In the genomic region with DNA sequence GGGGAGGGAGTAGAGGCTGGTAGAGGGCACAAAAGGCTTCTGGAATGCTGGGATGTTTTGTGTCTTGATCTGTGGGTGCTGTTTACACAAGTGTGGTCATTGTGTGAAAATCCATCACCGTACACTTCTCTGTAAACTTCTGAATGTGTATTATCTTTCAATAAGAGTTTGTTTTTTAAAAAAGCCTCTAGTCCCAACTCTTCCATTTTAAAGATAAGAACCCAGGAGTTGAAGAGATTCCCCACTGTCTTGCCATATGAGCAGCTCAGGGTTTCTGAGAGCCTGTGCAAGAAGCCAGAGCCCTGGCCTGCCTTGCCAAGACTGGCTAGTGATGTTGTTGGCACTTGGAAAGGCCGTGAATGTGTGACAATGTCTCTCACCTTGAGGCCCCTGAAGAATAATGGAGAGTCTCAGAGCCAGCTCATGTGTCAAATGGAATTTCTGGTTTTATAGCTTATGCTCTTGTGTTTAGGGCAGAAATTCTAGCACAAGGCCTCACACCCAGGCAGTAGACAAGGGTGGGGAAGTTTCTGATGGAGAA, we compare ENCODE assay signal across 15 cellular contexts. TPM values are rescaled to one million over a fixed set of nuclear protein-coding genes. Genes with fewer than 3 reads are reported as not detected.
DNase-seq lines count a peak whose midpoint lies in the region; ATAC-seq, FAIRE-seq and TF ChIP-seq lines count a peak whose summit lies in the region.
"Had no signal": no experiment of that assay in that cellular context is flagged by ENCODE, and none has a peak within 500 bp of the region (broad histone marks: within the 10 kb centered on the region; RNA-seq: fewer than 3 reads in every experiment).

No MANE protein-coding gene starts in this region.

- CTCF ChIA-PET in activated CD8-positive, alpha-beta memory T cell treated with anti-CD3 and anti-CD28 coated beads, Interleukin-2, amount 10 ng/mL, durations not matched to agents 7 days and 5 days (lab: Charles Lee), result interaction anchor here (0.6 kb wide), 1 partner anchor 20 kb away, joined by 3 read pairs; no protein-coding TSS in a partner anchor
- CTCF ChIA-PET in endothelial cell of umbilical vein (lab: Charles Lee), result interaction anchor here (0.7 to 1.0 kb wide), 3 partner anchors 14 to 29 kb away, joined by 3 to 5 read pairs (median 3); no protein-coding TSS in a partner anchor

- H3K4me1 ChIP-seq in endothelial cell of umbilical vein (ENCODE audit: control insufficient read depth, extremely low read depth, insufficient read depth, low read length), result peaks cover 14% of the 10 kb centered on the region
- H3K4me1 ChIP-seq: prostate gland had no signal

- peaks cover 35% of the 10 kb centered on the region for H3K36me3 Mint-ChIP-seq in activated CD8-positive, alpha-beta memory T cell treated with anti-CD3 and anti-CD28 coated beads, Interleukin-2, amount 10 ng/mL, durations not matched to agents 7 days and 5 days
- no peaks in the 10 kb centered on the region for H3K36me3 Mint-ChIP-seq in T-helper 17 cell (ENCODE audit: low read depth)

- no peaks in the 10 kb centered on the region for H3K27me3 ChIP-seq in endothelial cell of umbilical vein (ENCODE audit: control insufficient read depth in 2 of 2, insufficient read depth in 2 of 2, low read length in 2 of 2)
- H3K27me3 ChIP-seq: thyroid gland had no signal

- no peaks in the 10 kb centered on the region for H3K9me1 ChIP-seq in endothelial cell of umbilical vein (replicated peaks; ENCODE audit: control insufficient read depth, extremely low read depth, insufficient read depth, low read length)

- H4K20me1 ChIP-seq in endothelial cell of umbilical vein (replicated peaks; ENCODE audit: control insufficient read depth, extremely low read depth, insufficient read depth, low read length), result no peaks in the 10 kb centered on the region

- H3K4me2 ChIP-seq in endothelial cell of umbilical vein (ENCODE audit: insufficient read depth, low read length), result no peak overlapping the region

- no TSS peak for BruUV-seq in endothelial cell of umbilical vein (replicated peaks; lab: Mats Ljungman, UMichigan)

- no peak for TF ChIP-seq CTCF in endothelial cell of umbilical vein (IDR thresholded peaks at IDR 0.05; ENCODE audit: extremely low read depth in 1 of 2, insufficient read depth in 1 of 2, low read depth in 1 of 2, low read length in 2 of 2)

- no peak overlapping the region for H3K4me3 ChIP-seq in endothelial cell of umbilical vein (replicated peaks in 1 of 3; ENCODE audit: insufficient read depth in 1 of 3, low read depth in 1 of 3, low read length in 3 of 3)
- no peak overlapping the region for H3K4me3 ChIP-seq in skin epidermis
- H3K4me3 ChIP-seq: prostate gland, thyroid gland had no signal

- no peak for TF ChIP-seq POLR2A in endothelial cell of umbilical vein (IDR thresholded peaks at IDR 0.05; ENCODE audit: low read depth, low read length)

- H3K4me1 Mint-ChIP-seq in activated CD8-positive, alpha-beta memory T cell treated with anti-CD3 and anti-CD28 coated beads, Interleukin-2, amount 10 ng/mL, durations not matched to agents 7 days and 5 days, result peaks cover 71% of the 10 kb centered on the region
- H3K4me1 Mint-ChIP-seq in T-helper 17 cell, result peaks cover 34% of the 10 kb centered on the region

- H3K27ac ChIP-seq in endothelial cell of umbilical vein (ENCODE audit: insufficient read depth, low read depth, low read length) (peak overlapping the region; percentile 9), skin epidermis (peak overlapping the region in 14 of 21 experiments; percentile 0 to 72 (median 35))
- H3K27ac ChIP-seq: prostate gland, thyroid gland had no signal

- dilution Hi-C loops in endothelial cell of umbilical vein (cut with MboI; ENCODE audit: extremely low pct_ligation_motif_present, low sequenced_read_pairs), result no loop called here

- no peaks in the 10 kb centered on the region for H3K27me3 Mint-ChIP-seq in activated CD8-positive, alpha-beta memory T cell treated with anti-CD3 and anti-CD28 coated beads, Interleukin-2, amount 10 ng/mL, durations not matched to agents 7 days and 5 days
- H3K27me3 Mint-ChIP-seq in T-helper 17 cell, result no peaks in the 10 kb centered on the region

- H3K36me3 ChIP-seq in endothelial cell of umbilical vein (ENCODE audit: control insufficient read depth in 2 of 2, extremely low read depth in 1 of 2, insufficient read depth in 2 of 2, low read length in 2 of 2), result no peaks in the 10 kb centered on the region
- H3K36me3 ChIP-seq: prostate gland, thyroid gland had no signal

- H3K27ac Mint-ChIP-seq in activated CD8-positive, alpha-beta memory T cell treated with anti-CD3 and anti-CD28 coated beads, Interleukin-2, amount 10 ng/mL, durations not matched to agents 7 days and 5 days, result peak overlapping the region; percentile 95
- peak overlapping the region; percentile 53 for H3K27ac Mint-ChIP-seq in T-helper 17 cell

- no peak for DNase-seq in activated CD8-positive, alpha-beta memory T cell treated with anti-CD3 and anti-CD28 coated beads, Interleukin-2, amount 10 ng/mL, durations not matched to agents 7 days and 5 days
- DNase-seq in activated CD8-positive, alpha-beta memory T cell treated with anti-CD3 and anti-CD28 coated beads, Interleukin-2, amount 50 U/mL, for 4 hours, result no peak
- DNase-seq in T-helper 17 cell (no peak), endothelial cell of umbilical vein (ENCODE audit: low read depth, low spot score) (no peak), nucleus accumbens (lab: John Stamatoyannopoulos, UW) (no peak)
- DNase-seq: erythroblast, head of caudate nucleus, NCI-H146, NCI-H446, thyroid gland had no signal

- H3K9me3 Mint-ChIP-seq in activated CD8-positive, alpha-beta memory T cell treated with anti-CD3 and anti-CD28 coated beads, Interleukin-2, amount 10 ng/mL, durations not matched to agents 7 days and 5 days (ENCODE audit: low read depth), result no peaks in the 10 kb centered on the region

- H3K9me3 ChIP-seq in T-helper 17 cell (ENCODE audit: control insufficient read depth, low read length, poor library complexity, severe bottlenecking), result no peaks in the 10 kb centered on the region
- H3K9me3 ChIP-seq in endothelial cell of umbilical vein (replicated peaks; ENCODE audit: control insufficient read depth, insufficient read depth, low read length), result no peaks in the 10 kb centered on the region
- H3K9me3 ChIP-seq: prostate gland, thyroid gland had no signal

- no peak overlapping the region for H2AFZ ChIP-seq in endothelial cell of umbilical vein (ENCODE audit: low read depth, low read length)

- POLR2A ChIA-PET in endothelial cell of umbilical vein (lab: Charles Lee), result interaction anchor here (0.5 kb wide), 1 partner anchor 22 kb away, joined by 3 read pairs; no protein-coding TSS in a partner anchor

- H3K4me3 Mint-ChIP-seq in activated CD8-positive, alpha-beta memory T cell treated with anti-CD3 and anti-CD28 coated beads, Interleukin-2, amount 10 ng/mL, durations not matched to agents 7 days and 5 days, result no peak overlapping the region
- no peak overlapping the region for H3K4me3 Mint-ChIP-seq in T-helper 17 cell

- ATAC-seq in activated CD8-positive, alpha-beta memory T cell treated with anti-CD3 and anti-CD28 coated beads, Interleukin-2, amount 10 ng/mL, durations not matched to agents 7 days and 5 days, result no peak
- no peak for ATAC-seq in T-helper 17 cell
- no peak for ATAC-seq in HG02870 (IDR thresholded peaks at IDR 0.05; ENCODE audit: unreplicated experiment)
- ATAC-seq in HG03135 (IDR thresholded peaks at IDR 0.05; ENCODE audit: unreplicated experiment), result no peak

- peak; percentile 8 for FAIRE-seq in endothelial cell of umbilical vein (lab: Jason Lieb, UNC)
- FAIRE-seq: colon had no signal

- H3K79me2 ChIP-seq in endothelial cell of umbilical vein (ENCODE audit: control insufficient read depth, insufficient read depth, low read length), result peaks cover 3% of the 10 kb centered on the region

- intact Hi-C loops in endothelial cell of umbilical vein (cut with micrococcal nuclease), result no loop called here

- no peak overlapping the region for H3K9ac ChIP-seq in endothelial cell of umbilical vein (replicated peaks; ENCODE audit: extremely low read depth, insufficient read depth, low read length)

TF ChIP-seq in endothelial cell of umbilical vein, 7 proteins besides CTCF, POLR2A, EP300 and RAD21:
- TF ChIP-seq EZH2 (IDR thresholded peaks at IDR 0.05; ENCODE audit: borderline replicate concordance, low read depth, low read length, severe bottlenecking), result no peak
- TF ChIP-seq FOS (IDR thresholded peaks at IDR 0.05; ENCODE audit: borderline replicate concordance, insufficient read depth, low read length), result no peak
- no peak for TF ChIP-seq JUN (IDR thresholded peaks at IDR 0.05; ENCODE audit: borderline replicate concordance, insufficient read depth, insufficient read length, low read depth)
- TF ChIP-seq GATA2 (IDR thresholded peaks at IDR 0.05; ENCODE audit: insufficient read depth, insufficient read length, low read depth, low read length), result no peak
- TF ChIP-seq, protein P1, sequence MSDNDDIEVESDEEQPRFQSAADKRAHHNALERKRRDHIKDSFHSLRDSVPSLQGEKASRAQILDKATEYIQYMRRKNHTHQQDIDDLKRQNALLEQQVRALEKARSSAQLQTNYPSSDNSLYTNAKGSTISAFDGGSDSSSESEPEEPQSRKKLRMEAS (IDR thresholded peaks at IDR 0.05; ENCODE audit: insufficient read depth, insufficient read length), result no peak
- no peak for TF ChIP-seq MYC (IDR thresholded peaks at IDR 0.05; ENCODE audit: low read depth, low read length)
- no peak for TF ChIP-seq POLR2AphosphoS5 (IDR thresholded peaks at IDR 0.05; ENCODE audit: insufficient read depth, low read depth, low read length)

RNA-seq across cellular contexts. Expression of a gene that starts 57.5 kb away (rescaled TPM):
- total RNA-seq in activated CD8-positive, alpha-beta memory T cell treated with anti-CD3 and anti-CD28 coated beads, Interleukin-2, amount 10 ng/mL, durations not matched to agents 7 days and 5 days, result under 1 TPM; 0.41 to 0.68 TPM
- total RNA-seq in T-helper 17 cell (under 1 TPM; 0.47 to 0.76 TPM), endothelial cell of umbilical vein (0.62 TPM in 1 of 2 replicates, not detected in the other)
- 0.18 and 0.40 TPM in 2 replicates for polyA plus RNA-seq in endothelial cell of umbilical vein
- 0.13 and 0.24 TPM in 2 replicates for polyA plus RNA-seq in endothelial cell of umbilical vein (2011; cell fraction: cytosol; rRNA removed)
- 0.20 and 0.24 TPM in 2 replicates for polyA plus RNA-seq in endothelial cell of umbilical vein (2011; cell fraction: nucleus; rRNA removed)
- 0.20 and 0.67 TPM in 2 replicates for polyA plus RNA-seq in endothelial cell of umbilical vein (2012)
- not detected in 2 replicates for polyA minus RNA-seq in endothelial cell of umbilical vein
- polyA minus RNA-seq in endothelial cell of umbilical vein (2011; cell fraction: cytosol; rRNA and poly(A)+ RNA removed), result 1.5 TPM
- not detected in 2 replicates for polyA minus RNA-seq in endothelial cell of umbilical vein (2011; cell fraction: nucleus; rRNA and poly(A)+ RNA removed)
